ENCODE assay signal across 34 cellular contexts in genomic region chr13:104365430-104365829, GRCh38.
"Had no signal": no experiment of that assay in that cellular context is flagged by ENCODE, and none has a peak within 500 bp of the region (broad histone marks: within the 10 kb centered on the region; RNA-seq: fewer than 3 reads in every experiment).

No MANE protein-coding gene starts in this region.

- H3K36me3 ChIP-seq: adrenal gland, ascending aorta, brain microvascular endothelial cell, breast epithelium, cardiac muscle cell had no signal

- DNase-seq: activated effector memory CD4-positive, alpha-beta T cell treated with anti-CD3 and anti-CD28 coated beads, Interleukin-2, amount 50 U/mL, for 16 hours; activated effector memory CD4-positive, alpha-beta T cell treated with Interleukin-2 at 50 U/mL for 16 hours; activated gamma-delta T cell; activated gamma-delta T cell treated with Interleukin-2 at 50 U/mL for 16 hours; activated naive CD4-positive, alpha-beta T cell; activated naive CD4-positive, alpha-beta T cell treated with anti-CD3 and anti-CD28 coated beads for 36 hours; activated naive CD4-positive, alpha-beta T cell treated with anti-CD3 and anti-CD28 coated beads, Interleukin-2, amount 10 ng/mL, durations not matched to agents 7 days and 5 days; activated naive CD4-positive, alpha-beta T cell treated with anti-CD3 and anti-CD28 coated beads, Interleukin-2, amount 50 U/mL, for 16 hours; activated naive CD4-positive, alpha-beta T cell treated with Interleukin-2 at 50 U/mL for 16 hours; activated naive CD8-positive, alpha-beta T cell treated with anti-CD3 and anti-CD28 coated beads for 36 hours; activated naive CD8-positive, alpha-beta T cell treated with anti-CD3 and anti-CD28 coated beads, Interleukin-2, amount 10 ng/mL, durations not matched to agents 7 days and 5 days; activated naive CD8-positive, alpha-beta T cell treated with anti-CD3 and anti-CD28 coated beads, Interleukin-2, amount 50 U/mL, for 24 hours; activated T-cell treated with anti-CD3 and anti-CD28 coated beads, Interleukin-2, amount 50 U/mL, for 1 hour; activated T-cell treated with anti-CD3 and anti-CD28 coated beads, Interleukin-2, amount 50 U/mL, for 24 hours; activated T-cell treated with anti-CD3 and anti-CD28 coated beads, Interleukin-2, amount 50 U/mL, for 4 hours; activated T-cell treated with anti-CD3 and anti-CD28 coated beads, Interleukin-2, amount 50 U/mL, for 48 hours; activated T-cell treated with anti-CD3 and anti-CD28 coated beads, Interleukin-2, amount 50 U/mL, for 72 hours; adrenal gland; amniotic stem cell; amygdala; anterior cingulate cortex; aorta; body of pancreas; brain microvascular endothelial cell; caudate nucleus; central memory CD4-positive, alpha-beta T cell; cerebellar nuclear complex had no signal

- H3K27ac ChIP-seq: adrenal gland, ascending aorta, body of pancreas, brain microvascular endothelial cell, breast epithelium, cardiac muscle cell had no signal

- H3K27me3 ChIP-seq: adrenal gland, ascending aorta, body of pancreas, brain microvascular endothelial cell, breast epithelium, cardiac muscle cell had no signal

- H3K4me3 ChIP-seq: adrenal gland, ascending aorta, body of pancreas, breast epithelium, cardiac muscle cell had no signal

- ATAC-seq: activated naive CD4-positive, alpha-beta T cell treated with anti-CD3 and anti-CD28 coated beads, Interleukin-2, amount 50 U/mL, for 72 hours; activated naive CD8-positive, alpha-beta T cell treated with anti-CD3 and anti-CD28 coated beads, Interleukin-2, amount 50 U/mL, for 24 hours; activated T-cell treated with anti-CD3 and anti-CD28 coated beads, Interleukin-2, amount 50 U/mL, for 4 hours; activated T-cell treated with anti-CD3 and anti-CD28 coated beads, Interleukin-2, amount 50 U/mL, for 72 hours; activated T-helper 17 cell treated with anti-CD3 and anti-CD28 coated beads, Interleukin-2, amount 50 U/mL, for 72 hours; body of pancreas had no signal

- FAIRE-seq: astrocyte, bronchial epithelial cell had no signal

- H3K4me1 ChIP-seq: adrenal gland, ascending aorta, body of pancreas, breast epithelium had no signal

- H3K9me3 ChIP-seq: adrenal gland, ascending aorta, body of pancreas had no signal
